Comparison of ENCODE assay signal across 1 cellular context in genomic region chr2:218568190-218569037, GRCh38.
TF ChIP-seq lines count a peak whose summit lies in the region.

TSS of gene CNOT9 (plus strand) at chr2:218568839. CDS start at chr2:218568955, 116 bp downstream.
TSS of gene USP37 (minus strand) at chr2:218568351. CDS start at chr2:218558653, 9,698 bp downstream.

TF ChIP-seq in HepG2, 621 proteins besides CTCF, POLR2A, EP300 and RAD21 (continued from another document and continues in another):
- TF ChIP-seq PRDM15 (CRISPR knock-in tag; IDR thresholded peaks at IDR 0.05) (peak; percentile 65), NCOA5 (CRISPR knock-in tag; IDR thresholded peaks at IDR 0.05) (no peak), CERS6 (CRISPR knock-in tag; IDR thresholded peaks at IDR 0.05) (no peak; the same call in 1 of the 2 replicates), ARNT2 (CRISPR knock-in tag; IDR thresholded peaks at IDR 0.05; ENCODE audit: low read depth) (peak; percentile 99), ZMYM2 (CRISPR knock-in tag; IDR thresholded peaks at IDR 0.05) (peak; percentile 97), ZNF350 (CRISPR knock-in tag; IDR thresholded peaks at IDR 0.05; ENCODE audit: borderline replicate concordance, low read depth) (peak; percentile 94), CEBPZ (IDR thresholded peaks at IDR 0.05; ENCODE audit: low read length) (no peak), ZNF138 (CRISPR knock-in tag; IDR thresholded peaks at IDR 0.05; ENCODE audit: low read depth) (peak; percentile 93), KLF13 (CRISPR knock-in tag; IDR thresholded peaks at IDR 0.05) (0 out of 2 replicates have a peak, but pooled peaks have one; percentile 41), HNRNPH1 (optimal IDR thresholded peaks at IDR 0.05; ENCODE audit: low read depth, low read length) (no peak), RXRA (CRISPR knock-in tag; IDR thresholded peaks at IDR 0.05) (peak; percentile 81), ZNF746 (CRISPR knock-in tag; IDR thresholded peaks at IDR 0.05) (peak; percentile 89), ZC3H4 (CRISPR knock-in tag; IDR thresholded peaks at IDR 0.05; ENCODE audit: borderline replicate concordance) (no peak), SMAD1 (CRISPR knock-in tag; IDR thresholded peaks at IDR 0.05; ENCODE audit: borderline replicate concordance, low read depth) (peak; percentile 93; the same call in 1 of the 2 replicates), CENPX (CRISPR knock-in tag; IDR thresholded peaks at IDR 0.05) (no peak), ZBTB4 (CRISPR knock-in tag; IDR thresholded peaks at IDR 0.05; ENCODE audit: borderline replicate concordance) (peak; percentile 90; the same call in 1 of the 2 replicates), MED13 (CRISPR knock-in tag; IDR thresholded peaks at IDR 0.05) (no peak; the same call in none of the 2 replicates), DNMT1 (CRISPR knock-in tag; IDR thresholded peaks at IDR 0.05) (no peak; the same call in 1 of the 2 replicates), ZNF3 (CRISPR knock-in tag; IDR thresholded peaks at IDR 0.05) (peak; percentile 41; the same call in 1 of the 2 replicates), ZKSCAN1 (IDR thresholded peaks at IDR 0.05; ENCODE audit: low read length) (no peak), ZFP82 (CRISPR knock-in tag; IDR thresholded peaks at IDR 0.05; ENCODE audit: borderline replicate concordance) (peak; percentile 86), FOXA1 (IDR thresholded peaks at IDR 0.05) (no peak), FOXA1 (CRISPR knock-in tag; IDR thresholded peaks at IDR 0.05) (peak; percentile 42; the same call in 1 of the 2 replicates), ZNF224 (CRISPR knock-in tag; IDR thresholded peaks at IDR 0.05) (peak; percentile 97), IRX3 (CRISPR knock-in tag; IDR thresholded peaks at IDR 0.05; ENCODE audit: borderline replicate concordance, low read depth) (peak; percentile 98), HMG20A (CRISPR knock-in tag; IDR thresholded peaks at IDR 0.05; ENCODE audit: borderline replicate concordance) (no peak), TAF15 (IDR thresholded peaks at IDR 0.05; ENCODE audit: low read depth, low read length, poor library complexity, severe bottlenecking) (peak; percentile 85), ZBTB37 (CRISPR knock-in tag; IDR thresholded peaks at IDR 0.05) (peak; percentile 81; the same call in 1 of the 2 replicates), ARID5B (CRISPR knock-in tag; IDR thresholded peaks at IDR 0.05) (peak; percentile 34), ZNF18 (CRISPR knock-in tag; IDR thresholded peaks at IDR 0.05; ENCODE audit: insufficient replicate concordance) (peak; percentile 95), ARID3A (IDR thresholded peaks at IDR 0.05; ENCODE audit: low read depth, low read length) (no peak), PITX1 (CRISPR knock-in tag; IDR thresholded peaks at IDR 0.05) (peak; percentile 74), KAT7 (CRISPR knock-in tag; IDR thresholded peaks at IDR 0.05; ENCODE audit: borderline replicate concordance) (peak; percentile 67; the same call in 1 of the 2 replicates), ZNF784 (CRISPR knock-in tag; IDR thresholded peaks at IDR 0.05; ENCODE audit: borderline replicate concordance) (peak; percentile 56; the same call in 1 of the 2 replicates)
